ENCODE assay signal across 10 cellular contexts in the genomic region with DNA sequence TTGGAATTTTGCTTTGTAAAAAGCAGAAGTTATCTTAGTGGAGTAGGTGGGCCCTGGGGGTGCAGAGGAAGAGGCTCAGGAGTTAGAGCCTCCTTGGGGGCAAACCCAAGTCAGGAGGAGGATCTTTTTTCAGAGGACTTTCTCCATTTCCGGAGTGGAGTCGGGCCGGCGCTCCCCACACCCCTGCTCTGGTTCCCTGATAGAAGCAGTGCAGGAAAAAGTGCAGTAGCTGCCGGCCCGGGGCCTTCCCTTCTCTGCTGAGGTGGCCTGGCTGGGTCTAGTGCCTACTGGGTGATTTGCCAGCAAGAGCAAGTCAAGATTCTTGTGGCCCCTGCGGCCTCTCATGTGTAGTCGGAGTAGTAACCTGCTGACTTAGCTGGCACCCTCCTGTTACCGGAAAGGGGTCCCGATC.
DNase-seq lines count a peak whose midpoint lies in the region; ATAC-seq and TF ChIP-seq lines count a peak whose summit lies in the region.
"Had no signal": no experiment of that assay in that cellular context is flagged by ENCODE, and none has a peak within 500 bp of the region (broad histone marks: within the 10 kb centered on the region; RNA-seq: fewer than 3 reads in every experiment).

No MANE protein-coding gene starts in this region.

- no peak overlapping the region for H3K9ac ChIP-seq in iPS-20b (ENCODE audit: low read depth, low read length)

- H3K4me3 ChIP-seq in LNCaP clone FGC (ENCODE audit: low read depth, low read length) (peak overlapping the region; percentile 9; the same call in 1 of the 2 replicates), iPS-20b (ENCODE audit: low read length) (peak overlapping the region; percentile 31; the same call in 1 of the 2 replicates), spleen (no peak overlapping the region)

- WGBS in spleen, 5 donors: 22 to 32% (median 25%) methylated on average over 9 to 10 of the region's 10 CpGs

- H3K27ac ChIP-seq in iPS-20b (ENCODE audit: low read length) (peak overlapping the region; percentile 55), spleen (peak overlapping the region in 6 of 8 donors; percentile 26 to 71 (median 66))

- no peaks in the 10 kb centered on the region for H3K9me3 ChIP-seq in iPS-20b (ENCODE audit: insufficient read depth, low read depth, low read length)
- H3K9me3 ChIP-seq in spleen: no peaks in the 10 kb centered on the region

- ATAC-seq in GM19452 (IDR thresholded peaks at IDR 0.05; ENCODE audit: unreplicated experiment) (no peak), HG03039 (IDR thresholded peaks at IDR 0.05; ENCODE audit: unreplicated experiment) (no peak)
- ATAC-seq: T-cell had no signal

- H3K36me3 ChIP-seq in iPS-20b (ENCODE audit: insufficient read depth, low read depth, low read length) (no peaks in the 10 kb centered on the region), spleen (no peaks in the 10 kb centered on the region)

- H3K4me1 ChIP-seq in iPS-20b (ENCODE audit: insufficient read depth, low read length): peaks cover 15% of the 10 kb centered on the region
- H3K4me1 ChIP-seq in spleen: peaks cover 21 to 79% (median 59%) of the 10 kb centered on the region in 6 donors

- intact Hi-C loops in spleen (cut with DNase I; ENCODE audit: low total_unique reads): no loop called here

- no peak for TF ChIP-seq POLR2A in spleen (IDR thresholded peaks at IDR 0.05)

- H3K27me3 ChIP-seq in iPS-20b (ENCODE audit: insufficient read depth, low read length) (no peaks in the 10 kb centered on the region), spleen (replicated peaks in 1 of 7) (peaks cover 0 to 11% (median 0%) of the 10 kb centered on the region in 7 donors)

- DNase-seq in LNCaP clone FGC (ENCODE audit: low read depth) (peak; percentile 3), spleen (peak; percentile 76), germinal center (ENCODE audit: low spot score) (no peak)
- DNase-seq in activated CD8-positive, alpha-beta memory T cell treated with anti-CD3 and anti-CD28 coated beads, Interleukin-2, amount 50 U/mL, for 48 hours: peak; percentile 39
- DNase-seq: activated T-cell treated with anti-CD3 and anti-CD28 coated beads, Interleukin-2, amount 50 U/mL, for 24 hours; DMS79 had no signal

- TF ChIP-seq CTCF in LNCaP clone FGC (IDR thresholded peaks at IDR 0.05; ENCODE audit: control insufficient read depth, extremely low read depth, insufficient read depth) (no peak), spleen (IDR thresholded peaks at IDR 0.05 in 8 of 11, conservative IDR thresholded peaks at IDR 0.05 in 3 of 11) (no peak)

Comparison
In these comparisons a context has a peak if more than half of its experiments do, and no peak if none do; other contexts are left out.
1. H3K4me3 ChIP-seq: peak in LNCaP clone FGC (single experiment) and iPS-20b (single experiment); none in spleen (0 of 8).